ENCODE assay signal across 20 cellular contexts in the genomic region with DNA sequence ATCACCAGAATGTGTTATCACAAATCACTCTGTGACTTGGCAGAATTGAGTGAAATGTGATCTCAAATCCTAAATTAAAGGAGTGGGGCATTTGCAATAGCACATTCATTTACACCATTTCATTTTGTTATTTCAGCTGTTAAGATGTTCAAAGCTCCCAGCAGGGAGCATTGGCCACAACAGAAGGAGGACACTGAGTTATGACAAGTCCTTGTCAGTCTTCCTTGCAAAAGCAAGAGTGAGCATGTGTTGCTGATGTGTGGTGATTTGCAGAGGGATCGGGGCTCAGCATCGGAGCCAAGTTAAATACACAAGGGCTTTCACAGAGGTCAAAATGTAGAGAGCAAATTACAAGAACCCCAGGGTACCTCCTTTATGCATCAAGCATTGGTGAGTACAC.
DNase-seq lines count a peak whose midpoint lies in the region; TF ChIP-seq lines count a peak whose summit lies in the region.
"Had no signal": no experiment of that assay in that cellular context is flagged by ENCODE, and none has a peak within 500 bp of the region (broad histone marks: within the 10 kb centered on the region; RNA-seq: fewer than 3 reads in every experiment).

No MANE protein-coding gene starts in this region.

- no peaks in the 10 kb centered on the region for H3K9me3 Mint-ChIP-seq in activated CD4-positive, alpha-beta T cell treated with anti-CD3 and anti-CD28 coated beads, Interleukin-2, amount 10 ng/mL, durations not matched to agents 24 days and 14 days
- H3K9me3 Mint-ChIP-seq: CD8-positive, alpha-beta T cell had no signal

- in situ Hi-C loops in GM13977 (cut with MboI; ENCODE audit: low pct_unique_long_range_greater_than_20kb, low sequenced_read_pairs, unreplicated experiment): no loop called here

- H3K4me2 ChIP-seq in parathyroid adenoma (ENCODE audit: low read length): no peak overlapping the region
- H3K4me2 ChIP-seq: BLaER1 had no signal

- no peak overlapping the region for H2AFZ ChIP-seq in parathyroid adenoma

- H3K36me3 Mint-ChIP-seq in activated CD4-positive, alpha-beta T cell treated with anti-CD3 and anti-CD28 coated beads, Interleukin-2, amount 10 ng/mL, durations not matched to agents 24 days and 14 days (ENCODE audit: low read depth): no peaks in the 10 kb centered on the region
- H3K36me3 Mint-ChIP-seq: CD8-positive, alpha-beta T cell had no signal

- no peak overlapping the region for H3K4me3 Mint-ChIP-seq in activated CD4-positive, alpha-beta T cell treated with anti-CD3 and anti-CD28 coated beads, Interleukin-2, amount 10 ng/mL, durations not matched to agents 24 days and 14 days
- H3K4me3 Mint-ChIP-seq: CD8-positive, alpha-beta T cell had no signal

- H3K9ac ChIP-seq in parathyroid adenoma: no peak overlapping the region
- H3K9ac ChIP-seq: BLaER1 had no signal

- no peaks in the 10 kb centered on the region for H3K27me3 Mint-ChIP-seq in activated CD4-positive, alpha-beta T cell treated with anti-CD3 and anti-CD28 coated beads, Interleukin-2, amount 10 ng/mL, durations not matched to agents 24 days and 14 days

- no peaks in the 10 kb centered on the region for H3K79me2 ChIP-seq in parathyroid adenoma

- H3K27ac ChIP-seq in A673 (ENCODE audit: low read depth, low read length, poor library complexity, severe bottlenecking) (no peak overlapping the region), SJCRH30 (no peak overlapping the region), parathyroid adenoma (peak overlapping the region; percentile 29)
- H3K27ac ChIP-seq: BLaER1 had no signal

- H3K4me3 ChIP-seq in A673 (ENCODE audit: low read depth, low read length, poor library complexity, severe bottlenecking): no peak overlapping the region
- H3K4me3 ChIP-seq in SJCRH30: no peak overlapping the region
- no peak overlapping the region for H3K4me3 ChIP-seq in parathyroid adenoma (ENCODE audit: low read depth, low read length)
- H3K4me3 ChIP-seq: BLaER1 had no signal

- DNase-seq in A673 (ENCODE audit: low spot score): peak; percentile 35
- DNase-seq in LHCN-M2 (ENCODE audit: low read depth): peak; percentile 62
- peak; percentile 72 to 84 for DNase-seq in SJCRH30
- no peak for DNase-seq in activated T-cell treated with anti-CD3 and anti-CD28 coated beads, Interleukin-2, amount 50 U/mL, for 1 hour
- DNase-seq in GM13977 (ENCODE audit: low spot score): no peak
- DNase-seq in activated CD4-positive, alpha-beta T cell treated with anti-CD3 and anti-CD28 coated beads, Interleukin-2, amount 10 ng/mL, durations not matched to agents 24 days and 14 days: no peak
- DNase-seq: Calu3; CD8-positive, alpha-beta T cell; DMS153; GOT3; HCEC 1CT; Kasumi-1; NCI-H1105 treated with DMSO at 0.1 percent for 48 hours; NCI-H2029; NCI-H2171; NCI-H446; NCI-H526; SIG-M5 had no signal

- CTCF ChIA-PET in A673 (lab: Charles Lee): no interaction called here

- H3K27me3 ChIP-seq in A673 (replicated peaks; ENCODE audit: insufficient read depth, low read depth, low read length, poor library complexity) (no peaks in the 10 kb centered on the region), SJCRH30 (no peaks in the 10 kb centered on the region), parathyroid adenoma (ENCODE audit: control insufficient read depth, insufficient read depth, low read length) (no peaks in the 10 kb centered on the region)
- H3K27me3 ChIP-seq: BLaER1 had no signal

- no TSS peak for BruUV-seq in A673 (replicated peaks; lab: Mats Ljungman, UMichigan)

- no peak for TF ChIP-seq CTCF in A673 (conservative IDR thresholded peaks at IDR 0.05; ENCODE audit: low read depth, low read length)
- no peak for TF ChIP-seq CTCF in parathyroid adenoma (IDR thresholded peaks at IDR 0.05)
- TF ChIP-seq CTCF in GM13977 (IDR thresholded peaks at IDR 0.05; ENCODE audit: extremely low read depth, insufficient read depth, missing control alignments): no peak

- H3K4me1 Mint-ChIP-seq in activated CD4-positive, alpha-beta T cell treated with anti-CD3 and anti-CD28 coated beads, Interleukin-2, amount 10 ng/mL, durations not matched to agents 24 days and 14 days: no peaks in the 10 kb centered on the region

- H3K36me3 ChIP-seq in A673 (ENCODE audit: insufficient read depth, low read length, poor library complexity, severe bottlenecking): no peaks in the 10 kb centered on the region
- no peaks in the 10 kb centered on the region for H3K36me3 ChIP-seq in SJCRH30
- no peaks in the 10 kb centered on the region for H3K36me3 ChIP-seq in parathyroid adenoma (ENCODE audit: control insufficient read depth, insufficient read depth, low read length)
- H3K36me3 ChIP-seq: BLaER1 had no signal

- H3K9me3 ChIP-seq in A673 (ENCODE audit: low read depth, low read length, poor library complexity, severe bottlenecking): no peaks in the 10 kb centered on the region
- H3K9me3 ChIP-seq in SJCRH30 (replicated peaks): peaks cover 5% of the 10 kb centered on the region; the same call in 1 of the 2 replicates
- H3K9me3 ChIP-seq in parathyroid adenoma (ENCODE audit: control insufficient read depth, low read length): no peaks in the 10 kb centered on the region
- H3K9me3 ChIP-seq: BLaER1 had no signal

- H3K27ac Mint-ChIP-seq in activated CD4-positive, alpha-beta T cell treated with anti-CD3 and anti-CD28 coated beads, Interleukin-2, amount 10 ng/mL, durations not matched to agents 24 days and 14 days: no peak overlapping the region
- H3K27ac Mint-ChIP-seq: CD8-positive, alpha-beta T cell had no signal

- intact Hi-C loops in A673 (cut with micrococcal nuclease; ENCODE audit: unreplicated experiment): no loop called here
- intact Hi-C loops in activated CD4-positive, alpha-beta T cell treated with anti-CD3 and anti-CD28 coated beads, Interleukin-2, amount 10 ng/mL, durations not matched to agents 24 days and 14 days (cut with micrococcal nuclease): no loop called here

- no peaks in the 10 kb centered on the region for H3K4me1 ChIP-seq in A673 (ENCODE audit: insufficient read depth, low read length, poor library complexity, severe bottlenecking)
- H3K4me1 ChIP-seq in SJCRH30: peaks cover 20% of the 10 kb centered on the region
- H3K4me1 ChIP-seq in parathyroid adenoma: peaks cover 3% of the 10 kb centered on the region
- H3K4me1 ChIP-seq: BLaER1 had no signal

- POLR2A ChIA-PET in A673 (lab: Charles Lee; ENCODE audit: low non-redundant PET): no interaction called here

Comparison
In these comparisons a context has a peak if more than half of its experiments do, and no peak if none do; other contexts are left out.
1. DNase-seq: peak in A673 (single experiment), LHCN-M2 (single experiment) and SJCRH30 (2 of 2); none in activated T-cell treated with anti-CD3 and anti-CD28 coated beads, Interleukin-2, amount 50 U/mL, for 1 hour (single experiment), GM13977 (single experiment) and activated CD4-positive, alpha-beta T cell treated with anti-CD3 and anti-CD28 coated beads, Interleukin-2, amount 10 ng/mL, durations not matched to agents 24 days and 14 days (single experiment).